Comparison of ENCODE assay signal across 1 cellular context in the genomic region with DNA sequence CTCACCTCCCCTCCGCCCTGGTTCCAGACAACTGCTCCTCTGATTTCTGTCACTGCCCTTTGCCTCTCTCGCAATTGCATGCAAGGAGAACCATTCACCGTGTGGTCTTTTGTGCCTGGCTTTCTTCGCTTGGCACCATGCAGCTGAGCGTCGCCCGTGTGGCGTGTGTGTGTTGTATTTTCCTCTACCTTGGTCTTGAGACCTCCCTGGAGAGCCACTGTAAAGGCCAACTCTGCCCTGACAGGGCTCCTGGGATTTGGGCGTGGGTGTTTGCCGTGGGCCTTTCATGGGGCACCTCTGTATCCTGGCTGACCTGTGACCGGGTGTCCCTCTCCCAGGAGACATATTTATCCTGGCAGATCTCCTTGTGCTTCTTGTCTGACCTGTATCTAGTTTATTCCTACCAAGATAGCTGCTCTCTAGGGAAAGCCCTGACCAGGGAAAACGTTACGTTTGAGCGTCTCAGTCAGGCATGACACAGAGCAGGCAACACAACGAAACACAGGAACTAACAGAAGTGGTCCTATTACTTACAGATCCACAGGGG.
TF ChIP-seq lines count a peak whose summit lies in the region.

No MANE protein-coding gene starts in this region.

TF ChIP-seq in HepG2, 621 proteins besides CTCF, POLR2A, EP300 and RAD21 (continued from another document):
- TF ChIP-seq, protein P1, sequence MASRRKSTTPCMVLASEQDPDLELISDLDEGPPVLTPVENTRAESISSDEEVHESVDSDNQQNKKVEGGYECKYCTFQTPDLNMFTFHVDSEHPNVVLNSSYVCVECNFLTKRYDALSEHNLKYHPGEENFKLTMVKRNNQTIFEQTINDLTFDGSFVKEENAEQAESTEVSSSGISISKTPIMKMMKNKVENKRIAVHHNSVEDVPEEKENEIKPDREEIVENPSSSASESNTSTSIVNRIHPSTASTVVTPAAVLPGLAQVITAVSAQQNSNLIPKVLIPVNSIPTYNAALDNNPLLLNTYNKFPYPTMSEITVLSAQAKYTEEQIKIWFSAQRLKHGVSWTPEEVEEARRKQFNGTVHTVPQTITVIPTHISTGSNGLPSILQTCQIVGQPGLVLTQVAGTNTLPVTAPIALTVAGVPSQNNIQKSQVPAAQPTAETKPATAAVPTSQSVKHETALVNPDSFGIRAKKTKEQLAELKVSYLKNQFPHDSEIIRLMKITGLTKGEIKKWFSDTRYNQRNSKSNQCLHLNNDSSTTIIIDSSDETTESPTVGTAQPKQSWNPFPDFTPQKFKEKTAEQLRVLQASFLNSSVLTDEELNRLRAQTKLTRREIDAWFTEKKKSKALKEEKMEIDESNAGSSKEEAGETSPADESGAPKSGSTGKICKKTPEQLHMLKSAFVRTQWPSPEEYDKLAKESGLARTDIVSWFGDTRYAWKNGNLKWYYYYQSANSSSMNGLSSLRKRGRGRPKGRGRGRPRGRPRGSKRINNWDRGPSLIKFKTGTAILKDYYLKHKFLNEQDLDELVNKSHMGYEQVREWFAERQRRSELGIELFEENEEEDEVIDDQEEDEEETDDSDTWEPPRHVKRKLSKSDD (CRISPR knock-in tag; IDR thresholded peaks at IDR 0.05; ENCODE audit: low read depth): peak; percentile 28; the same call in 1 of the 2 replicates
- TF ChIP-seq PAWR (CRISPR knock-in tag; IDR thresholded peaks at IDR 0.05; ENCODE audit: borderline replicate concordance): no peak
- TF ChIP-seq CENPT (CRISPR knock-in tag; IDR thresholded peaks at IDR 0.05; ENCODE audit: low read depth): no peak
- no peak for TF ChIP-seq MAF1 (CRISPR knock-in tag; IDR thresholded peaks at IDR 0.05; ENCODE audit: borderline replicate concordance)
- 0 out of 2 replicates have a peak, but pooled peaks have one; percentile 60 for TF ChIP-seq ZNF230 (CRISPR knock-in tag; IDR thresholded peaks at IDR 0.05)
